ENCODE assay signal across 11 cellular contexts in the genomic region with DNA sequence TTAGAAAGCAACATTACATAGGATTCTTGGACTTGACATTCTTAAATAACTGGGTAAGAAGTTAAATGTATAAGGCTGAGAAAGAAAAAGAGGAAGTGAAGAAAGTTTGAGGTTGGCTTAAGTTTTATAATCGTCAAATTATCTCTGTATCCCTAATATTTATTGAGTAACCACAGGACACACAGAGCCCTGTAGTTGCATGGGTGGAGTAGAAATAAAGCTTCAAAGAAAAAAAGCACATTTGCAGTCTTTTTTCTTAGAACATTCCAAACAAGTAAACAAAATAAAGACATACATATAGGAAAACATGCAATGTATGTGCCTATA.
DNase-seq lines count a peak whose midpoint lies in the region; ATAC-seq and TF ChIP-seq lines count a peak whose summit lies in the region.
"Had no signal": no experiment of that assay in that cellular context is flagged by ENCODE, and none has a peak within 500 bp of the region (broad histone marks: within the 10 kb centered on the region; RNA-seq: fewer than 3 reads in every experiment).

No MANE protein-coding gene starts in this region.

- no peak overlapping the region for H3K4me3 Mint-ChIP-seq in endothelial cell (ENCODE audit: unreplicated experiment)
- H3K4me3 Mint-ChIP-seq: immature natural killer cell had no signal

- DNase-seq in GM13976 (ENCODE audit: low spot score) (peak; percentile 10), NOMO-1 (lab: John Stamatoyannopoulos, UW; ENCODE audit: unreplicated experiment in 2 of 2) (peak; percentile 37 to 77), SW 1271 (lab: John Stamatoyannopoulos, UW) (no peak), endothelial cell (ENCODE audit: low spot score) (no peak), NCI-H774 (lab: John Stamatoyannopoulos, UW) (no peak), mucosa of gallbladder (ENCODE audit: low spot score) (no peak)
- DNase-seq: erythroblast, NCI-H446 had no signal

- H3K27ac Mint-ChIP-seq in endothelial cell (ENCODE audit: unreplicated experiment): no peak overlapping the region
- H3K27ac Mint-ChIP-seq: immature natural killer cell had no signal

- no peaks in the 10 kb centered on the region for H3K9me3 Mint-ChIP-seq in endothelial cell (ENCODE audit: unreplicated experiment)
- H3K9me3 Mint-ChIP-seq: immature natural killer cell had no signal

- ATAC-seq in GM19467 (IDR thresholded peaks at IDR 0.05; ENCODE audit: unreplicated experiment) (peak; percentile 57), HG03025 (IDR thresholded peaks at IDR 0.05; ENCODE audit: low FRiP score, unreplicated experiment) (peak; percentile 61)

- no peaks in the 10 kb centered on the region for H3K27me3 Mint-ChIP-seq in endothelial cell (ENCODE audit: unreplicated experiment)

- no peaks in the 10 kb centered on the region for H3K36me3 Mint-ChIP-seq in endothelial cell (ENCODE audit: low read depth, unreplicated experiment)
- H3K36me3 Mint-ChIP-seq: immature natural killer cell had no signal

- TF ChIP-seq CTCF in GM13976 (IDR thresholded peaks at IDR 0.05; ENCODE audit: borderline replicate concordance, control extremely low read depth, extremely low read depth, insufficient read depth, missing control alignments): no peak
- TF ChIP-seq CTCF in endothelial cell (IDR thresholded peaks at IDR 0.05; ENCODE audit: unreplicated experiment): no peak

- in situ Hi-C loops in GM13976 (cut with MboI; ENCODE audit: low sequenced_read_pairs, unreplicated experiment): no loop called here

- H3K4me1 Mint-ChIP-seq in endothelial cell (ENCODE audit: unreplicated experiment): peaks cover 22% of the 10 kb centered on the region
- H3K4me1 Mint-ChIP-seq: immature natural killer cell had no signal

Comparison
In these comparisons a context has a peak if more than half of its experiments do, and no peak if none do; other contexts are left out.
1. DNase-seq: peak in GM13976 (single experiment) and NOMO-1 (2 of 2); none in SW 1271 (0 of 2), endothelial cell (single experiment), NCI-H774 (single experiment) and mucosa of gallbladder (single experiment).